ENCODE assay signal across 1 cellular context in genomic region chr1:236522937-236523703, GRCh38.
TF ChIP-seq lines count a peak whose summit lies in the region.

No MANE protein-coding gene starts in this region.

TF ChIP-seq in K562, 482 proteins besides CTCF, POLR2A, EP300 and RAD21 (continued from another document and continues in another):
- TF ChIP-seq ZBTB40 (IDR thresholded peaks at IDR 0.05) = peak; percentile 76
- no peak for TF ChIP-seq ZBTB40 (CRISPR knock-in tag; IDR thresholded peaks at IDR 0.05)
- TF ChIP-seq CBFB (CRISPR knock-in tag; IDR thresholded peaks at IDR 0.05) = no peak
- no peak for TF ChIP-seq SOX6 (IDR thresholded peaks at IDR 0.05)
- TF ChIP-seq SPI1 (IDR thresholded peaks at IDR 0.05; ENCODE audit: borderline replicate concordance, low read depth, low read length) = no peak
- TF ChIP-seq CREB1 (IDR thresholded peaks at IDR 0.05) = no peak
- TF ChIP-seq CREB1 (CRISPR knock-in tag; IDR thresholded peaks at IDR 0.05) = peak; percentile 17; the same call in 1 of the 2 replicates
- TF ChIP-seq ZBTB49 (CRISPR knock-in tag; IDR thresholded peaks at IDR 0.05; ENCODE audit: borderline replicate concordance) = no peak
- no peak for TF ChIP-seq KAT2B (IDR thresholded peaks at IDR 0.05; ENCODE audit: low read depth, low read length)
- no peak for TF ChIP-seq MCM5 (IDR thresholded peaks at IDR 0.05; ENCODE audit: low read depth)
- no peak for TF ChIP-seq ZNF318 (IDR thresholded peaks at IDR 0.05; ENCODE audit: borderline replicate concordance in 1 of 2, low read depth in 1 of 2)
- TF ChIP-seq ARID3A (IDR thresholded peaks at IDR 0.05; ENCODE audit: borderline replicate concordance, low read depth, low read length) = no peak
- TF ChIP-seq ZBTB11 (CRISPR knock-in tag; IDR thresholded peaks at IDR 0.05) = 0 out of 6 replicates have a peak, but pooled peaks of 1 of the 3 experiments have one; percentile 6
- TF ChIP-seq ZBTB8A (IDR thresholded peaks at IDR 0.05; ENCODE audit: partially characterized antibody) = no peak
- TF ChIP-seq MLLT1 (IDR thresholded peaks at IDR 0.05) = no peak
- 0 out of 2 replicates have a peak, but pooled peaks have one; percentile 10 for TF ChIP-seq DMBX1 (CRISPR knock-in tag; IDR thresholded peaks at IDR 0.05; ENCODE audit: borderline replicate concordance)
- TF ChIP-seq SNRNP70 (optimal IDR thresholded peaks at IDR 0.05; ENCODE audit: low read depth, low read length) = no peak
- no peak for TF ChIP-seq ZNF12 (CRISPR knock-in tag; IDR thresholded peaks at IDR 0.05)
- no peak for TF ChIP-seq NUFIP1 (IDR thresholded peaks at IDR 0.05; ENCODE audit: partially characterized antibody)
- no peak for TF ChIP-seq ZNF511 (CRISPR knock-in tag; IDR thresholded peaks at IDR 0.05)
